In genomic region chr14:98470663-98471062, GRCh38 we compare ENCODE assay signal across 18 cellular contexts.
DNase-seq lines count a peak whose midpoint lies in the region; ATAC-seq, FAIRE-seq and TF ChIP-seq lines count a peak whose summit lies in the region.
"Had no signal": no experiment of that assay in that cellular context is flagged by ENCODE, and none has a peak within 500 bp of the region (broad histone marks: within the 10 kb centered on the region; RNA-seq: fewer than 3 reads in every experiment).

No MANE protein-coding gene starts in this region.

- H3K27ac ChIP-seq in RWPE2 (ENCODE audit: poor library complexity, severe bottlenecking) (no peak overlapping the region), keratinocyte (ENCODE audit: control insufficient read depth, insufficient read depth, low read length) (no peak overlapping the region), smooth muscle cell (ENCODE audit: low read depth) (peak overlapping the region; percentile 42)
- H3K27ac ChIP-seq in CD8-positive, alpha-beta T cell (ENCODE audit: low read depth, low read length): no peak overlapping the region
- H3K27ac ChIP-seq: BLaER1 treated with 17β-estradiol and CSF1 and Interleukin-3, amounts not matched to agents 10 nM and 100 nM had no signal

- H3K27me3 ChIP-seq in RWPE2 (ENCODE audit: insufficient read depth, poor library complexity, severe bottlenecking): no peaks in the 10 kb centered on the region
- no peaks in the 10 kb centered on the region for H3K27me3 ChIP-seq in bronchial epithelial cell (ENCODE audit: control insufficient read depth, insufficient read depth, low read length)
- no peaks in the 10 kb centered on the region for H3K27me3 ChIP-seq in keratinocyte (ENCODE audit: control insufficient read depth, extremely low read depth, insufficient read depth, low read length)
- H3K27me3 ChIP-seq in smooth muscle cell (ENCODE audit: low read depth): no peaks in the 10 kb centered on the region
- no peaks in the 10 kb centered on the region for H3K27me3 ChIP-seq in CD8-positive, alpha-beta T cell (ENCODE audit: insufficient read depth, low read length)
- H3K27me3 ChIP-seq: BLaER1 treated with 17β-estradiol and CSF1 and Interleukin-3, amounts not matched to agents 10 nM and 100 nM had no signal

- H2AFZ ChIP-seq in keratinocyte (ENCODE audit: control insufficient read depth, low read length) (no peak overlapping the region), smooth muscle cell (ENCODE audit: low read depth) (no peak overlapping the region)
- H2AFZ ChIP-seq: GM23338 had no signal

- no peaks in the 10 kb centered on the region for H3F3A ChIP-seq in smooth muscle cell (ENCODE audit: low read depth)

- H3K27me3 Mint-ChIP-seq in CD8-positive, alpha-beta T cell (ENCODE audit: low read depth): no peaks in the 10 kb centered on the region
- H3K27me3 Mint-ChIP-seq: B cell had no signal

- H3K4me1 Mint-ChIP-seq in CD8-positive, alpha-beta T cell (ENCODE audit: low read depth): peaks cover 5% of the 10 kb centered on the region
- H3K4me1 Mint-ChIP-seq: B cell had no signal

- POLR2A ChIA-PET in CD8-positive, alpha-beta T cell (lab: Charles Lee): no interaction called here

- no peak overlapping the region for H3K27ac Mint-ChIP-seq in CD8-positive, alpha-beta T cell
- H3K27ac Mint-ChIP-seq: B cell; CD8-positive, alpha-beta memory T cell; GM23338 had no signal

- DNase-seq in RWPE2 (ENCODE audit: low spot score): no peak
- peak; percentile 36 for DNase-seq in bronchial epithelial cell (ENCODE audit: low read depth)
- no peak for DNase-seq in keratinocyte (ENCODE audit: low read depth, low spot score)
- DNase-seq in smooth muscle cell (lab: John Stamatoyannopoulos, UW; ENCODE audit: unreplicated experiment): no peak
- no peak for DNase-seq in DMS153 treated with DMSO at 0.1 percent for 48 hours (lab: John Stamatoyannopoulos, UW; ENCODE audit: unreplicated experiment)
- DNase-seq in CD8-positive, alpha-beta T cell: no peak
- DNase-seq: CD8-positive, alpha-beta memory T cell; COR-L47; DMS 273 treated with DMSO at 0.1 percent for 48 hours; HCEC 1CT; IMR-90 had no signal

- TF ChIP-seq CTCF in RWPE2 (IDR thresholded peaks at IDR 0.05; ENCODE audit: poor library complexity, severe bottlenecking) (no peak), bronchial epithelial cell (IDR thresholded peaks at IDR 0.05; ENCODE audit: insufficient read depth, low read length, severe bottlenecking) (no peak), keratinocyte (optimal IDR thresholded peaks at IDR 0.05 in 1 of 3, IDR thresholded peaks at IDR 0.05 in 1 of 3, conservative IDR thresholded peaks at IDR 0.05 in 1 of 3; ENCODE audit: extremely low read depth in 1 of 3, insufficient read depth in 2 of 3, low read length in 3 of 3) (no peak), smooth muscle cell (IDR thresholded peaks at IDR 0.05; ENCODE audit: borderline replicate concordance, insufficient read depth, poor library complexity, severe bottlenecking) (no peak)
- no peak for TF ChIP-seq CTCF in CD8-positive, alpha-beta T cell (IDR thresholded peaks at IDR 0.05)

- H3K9ac ChIP-seq in keratinocyte (ENCODE audit: control insufficient read depth, extremely low read depth, insufficient read depth, low read length) (no peak overlapping the region), smooth muscle cell (ENCODE audit: low read depth) (no peak overlapping the region)
- H3K9ac ChIP-seq: BLaER1 treated with 17β-estradiol and CSF1 and Interleukin-3, amounts not matched to agents 10 nM and 100 nM had no signal

- H3K4me3 Mint-ChIP-seq in CD8-positive, alpha-beta T cell: no peak overlapping the region
- H3K4me3 Mint-ChIP-seq: B cell; CD8-positive, alpha-beta memory T cell; GM23338 had no signal

- no peaks in the 10 kb centered on the region for H3K36me3 Mint-ChIP-seq in CD8-positive, alpha-beta T cell

- H4K20me1 ChIP-seq in keratinocyte (ENCODE audit: control insufficient read depth, extremely low read depth, insufficient read depth, low read length): no peaks in the 10 kb centered on the region
- H4K20me1 ChIP-seq in smooth muscle cell (ENCODE audit: low read depth): no peaks in the 10 kb centered on the region
- H4K20me1 ChIP-seq: BLaER1 treated with 17β-estradiol and CSF1 and Interleukin-3, amounts not matched to agents 10 nM and 100 nM had no signal

- no peak overlapping the region for H3K4me2 ChIP-seq in keratinocyte (ENCODE audit: control insufficient read depth, extremely low read depth, insufficient read depth, low read depth, low read length)
- no peak overlapping the region for H3K4me2 ChIP-seq in smooth muscle cell
- H3K4me2 ChIP-seq: BLaER1 treated with 17β-estradiol and CSF1 and Interleukin-3, amounts not matched to agents 10 nM and 100 nM; GM23338 had no signal

- no peaks in the 10 kb centered on the region for H3K79me2 ChIP-seq in keratinocyte (ENCODE audit: control insufficient read depth, insufficient read depth, low read length)
- H3K79me2 ChIP-seq in smooth muscle cell (ENCODE audit: low read depth): no peaks in the 10 kb centered on the region

- CTCF ChIA-PET in CD8-positive, alpha-beta T cell (lab: Charles Lee): no interaction called here

- intact Hi-C loops in CD8-positive, alpha-beta T cell (cut with DNase I, micrococcal nuclease): no loop called here

- dilution Hi-C loops in keratinocyte (cut with MboI; ENCODE audit: extremely low pct_ligation_motif_present, low sequenced_read_pairs): no loop called here

- H3K36me3 ChIP-seq in RWPE2 (ENCODE audit: low read depth) (no peaks in the 10 kb centered on the region), bronchial epithelial cell (ENCODE audit: control insufficient read depth, insufficient read depth, low read length) (no peaks in the 10 kb centered on the region), keratinocyte (ENCODE audit: control insufficient read depth in 2 of 2, extremely low read depth in 1 of 2, insufficient read depth in 2 of 2, low read length in 2 of 2) (no peaks in the 10 kb centered on the region), smooth muscle cell (ENCODE audit: low read depth) (no peaks in the 10 kb centered on the region)
- no peaks in the 10 kb centered on the region for H3K36me3 ChIP-seq in CD8-positive, alpha-beta T cell (ENCODE audit: insufficient read depth, low read length)
- H3K36me3 ChIP-seq: BLaER1 treated with 17β-estradiol and CSF1 and Interleukin-3, amounts not matched to agents 10 nM and 100 nM had no signal

- peak; percentile 72 for FAIRE-seq in bronchial epithelial cell (lab: Jason Lieb, UNC)
- FAIRE-seq in keratinocyte (lab: Jason Lieb, UNC): peak; percentile 58
- FAIRE-seq: G401.6, GM12891, H54, HTR-8/SVneo had no signal

- H3K4me3 ChIP-seq in RWPE2 (ENCODE audit: severe bottlenecking) (no peak overlapping the region), bronchial epithelial cell (ENCODE audit: low read depth, low read length) (no peak overlapping the region), keratinocyte (ENCODE audit: control insufficient read depth in 2 of 3, extremely low read depth in 1 of 3, insufficient read depth in 2 of 3, low read depth in 1 of 3, low read length in 3 of 3) (no peak overlapping the region), smooth muscle cell (no peak overlapping the region)
- H3K4me3 ChIP-seq in CD8-positive, alpha-beta T cell (ENCODE audit: low read depth, low read length): no peak overlapping the region
- H3K4me3 ChIP-seq: BLaER1 treated with 17β-estradiol and CSF1 and Interleukin-3, amounts not matched to agents 10 nM and 100 nM; GM23338 had no signal

- peak; percentile 40; the same call in 2 of the 3 replicates for ATAC-seq in RWPE2 (ENCODE audit: low read depth)
- ATAC-seq in CD8-positive, alpha-beta T cell: no peak
- ATAC-seq: GM23338 had no signal

- peaks cover 4% of the 10 kb centered on the region for H3K4me1 ChIP-seq in RWPE2 (ENCODE audit: insufficient read depth, poor library complexity, severe bottlenecking)
- H3K4me1 ChIP-seq in keratinocyte (ENCODE audit: control insufficient read depth, extremely low read depth, insufficient read depth, low read length): peaks cover 17% of the 10 kb centered on the region
- H3K4me1 ChIP-seq in smooth muscle cell (ENCODE audit: low read depth): no peaks in the 10 kb centered on the region
- H3K4me1 ChIP-seq in CD8-positive, alpha-beta T cell (ENCODE audit: insufficient read depth, low read length): no peaks in the 10 kb centered on the region
- H3K4me1 ChIP-seq: BLaER1 treated with 17β-estradiol and CSF1 and Interleukin-3, amounts not matched to agents 10 nM and 100 nM had no signal

- H3K9me3 Mint-ChIP-seq in CD8-positive, alpha-beta T cell: no peaks in the 10 kb centered on the region
- H3K9me3 Mint-ChIP-seq: CD8-positive, alpha-beta memory T cell; GM23338 had no signal

- no peaks in the 10 kb centered on the region for H3K9me1 ChIP-seq in keratinocyte (ENCODE audit: control insufficient read depth, extremely low read depth, insufficient read depth, low read length)

- H3K9me3 ChIP-seq in RWPE2 (ENCODE audit: severe bottlenecking) (no peaks in the 10 kb centered on the region), keratinocyte (ENCODE audit: control insufficient read depth, low read depth, low read length) (no peaks in the 10 kb centered on the region), smooth muscle cell (replicated peaks; ENCODE audit: low read depth) (no peaks in the 10 kb centered on the region)
- H3K9me3 ChIP-seq in CD8-positive, alpha-beta T cell (ENCODE audit: low read length): no peaks in the 10 kb centered on the region
- H3K9me3 ChIP-seq: BLaER1 treated with 17β-estradiol and CSF1 and Interleukin-3, amounts not matched to agents 10 nM and 100 nM had no signal

- 66% methylated on average over 4 of the region's 4 CpGs for WGBS in smooth muscle cell (ENCODE audit: low lambda C conversion rate)
